8 cellular contexts compared by ENCODE assay signal in genomic region chr15:67107014-67107812, GRCh38. TPM values are rescaled to one million over a fixed set of nuclear protein-coding genes. Genes with fewer than 3 reads are reported as not detected.
DNase-seq lines count a peak whose midpoint lies in the region; ATAC-seq and TF ChIP-seq lines count a peak whose summit lies in the region.

No MANE protein-coding gene starts in this region.

- H3K27me3 ChIP-seq in SJSA1 (replicated peaks) = no peaks in the 10 kb centered on the region
- no peaks in the 10 kb centered on the region for H3K27me3 ChIP-seq in gastrocnemius medialis

- intact Hi-C loops in gastrocnemius medialis (cut with DNase I; ENCODE audit: low total_unique reads) = no loop called here

- H3K4me1 ChIP-seq in SJSA1 (replicated peaks) = peaks cover 91% of the 10 kb centered on the region
- H3K4me1 ChIP-seq in gastrocnemius medialis = peaks cover 88 to 90% of the 10 kb centered on the region in 2 donors

- peak in 1 of 2 donors; percentile 25 for TF ChIP-seq POLR2A in gastrocnemius medialis (IDR thresholded peaks at IDR 0.05)

- no peak overlapping the region for H3K4me3 ChIP-seq in SJSA1
- no peak overlapping the region for H3K4me3 ChIP-seq in gastrocnemius medialis

- no peak for TF ChIP-seq CTCF in gastrocnemius medialis (IDR thresholded peaks at IDR 0.05 in 4 of 5, conservative IDR thresholded peaks at IDR 0.05 in 1 of 5)
- TF ChIP-seq CTCF in GM13976 (IDR thresholded peaks at IDR 0.05; ENCODE audit: borderline replicate concordance, control extremely low read depth, extremely low read depth, insufficient read depth, missing control alignments) = no peak

- DNase-seq in ELR (ENCODE audit: low read depth) (peak; percentile 99), SJSA1 (ENCODE audit: low read depth in 1 of 2, low spot score in 2 of 2) (peak; percentile 98), glomerular visceral epithelial cell (ENCODE audit: extremely low spot score) (peak; percentile 99), gastrocnemius medialis (peak; percentile 82 to 86), GM13976 (ENCODE audit: low spot score) (no peak)
- no peak for DNase-seq in activated CD8-positive, alpha-beta memory T cell treated with anti-CD3 and anti-CD28 coated beads, Interleukin-2, amount 50 U/mL, for 4 hours
- no peak for DNase-seq in stimulated activated CD4-positive, alpha-beta T cell treated with anti-CD3 and anti-CD28 coated beads, Interleukin-2, amount 100 ng/mL, for 48 hours

- H3K36me3 ChIP-seq in SJSA1 = peaks cover 19% of the 10 kb centered on the region; the same call in 1 of the 2 replicates
- H3K36me3 ChIP-seq in gastrocnemius medialis = no peaks in the 10 kb centered on the region

- H3K9me3 ChIP-seq in SJSA1 (replicated peaks) (peaks cover 7% of the 10 kb centered on the region), gastrocnemius medialis (no peaks in the 10 kb centered on the region)

- ATAC-seq in gastrocnemius medialis (peak; percentile 74 to 82), HG02642 (IDR thresholded peaks at IDR 0.05; ENCODE audit: poor library complexity, unreplicated experiment) (no peak)

- H3K27ac ChIP-seq in SJSA1 (peak overlapping the region; percentile 99), gastrocnemius medialis (peak overlapping the region; percentile 73 to 93 (median 82))

- in situ Hi-C loops in gastrocnemius medialis (cut with MboI; ENCODE audit: low sequenced_read_pairs in 4 of 4) (no loop called here), GM13976 (cut with MboI; ENCODE audit: low sequenced_read_pairs, unreplicated experiment) (no loop called here)

RNA-seq across cellular contexts. Expression of gene SMAD3, which starts 41.8 kb away (rescaled TPM):
- total RNA-seq in SJSA1 (2014; rRNA removed; shearing (Covaris generic)) = 19.5 and 22.0 TPM in 2 replicates
- total RNA-seq in gastrocnemius medialis = 10 to 100 TPM; 15.9 to 61.7 (median 26.3) TPM

Comparison
In these comparisons a context has a peak if more than half of its experiments do, and no peak if none do; other contexts are left out.
1. DNase-seq: peak in ELR (single experiment), SJSA1 (2 of 2), glomerular visceral epithelial cell (single experiment) and gastrocnemius medialis (2 of 2); none in GM13976 (single experiment), activated CD8-positive, alpha-beta memory T cell treated with anti-CD3 and anti-CD28 coated beads, Interleukin-2, amount 50 U/mL, for 4 hours (single experiment) and stimulated activated CD4-positive, alpha-beta T cell treated with anti-CD3 and anti-CD28 coated beads, Interleukin-2, amount 100 ng/mL, for 48 hours (0 of 2).